ENCODE assay signal across 28 cellular contexts in the genomic region with DNA sequence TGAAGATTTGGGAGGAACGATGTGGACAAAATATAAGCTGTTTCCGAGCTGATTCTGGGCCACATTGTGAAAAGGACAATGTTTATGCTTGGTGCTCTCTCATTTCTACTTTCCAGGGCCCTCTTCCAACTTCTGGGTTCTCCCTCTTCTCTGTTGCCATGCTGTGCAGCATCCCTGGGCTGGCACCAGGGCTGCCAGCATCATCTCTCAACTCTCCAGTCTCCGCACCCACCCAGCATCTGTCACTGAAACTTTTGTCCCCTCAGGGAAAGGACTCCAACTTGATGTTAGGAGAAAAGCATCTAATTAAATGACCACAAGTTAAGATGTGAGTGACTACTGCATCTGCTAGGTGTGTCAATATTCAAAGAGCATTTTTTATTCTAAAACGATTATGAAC.
"Had no signal": no experiment of that assay in that cellular context is flagged by ENCODE, and none has a peak within 500 bp of the region (broad histone marks: within the 10 kb centered on the region; RNA-seq: fewer than 3 reads in every experiment).

No MANE protein-coding gene starts in this region.

- H3K27ac ChIP-seq: colonic mucosa, coronary artery, dorsolateral prefrontal cortex, epithelial cell of prostate, esophagus muscularis mucosa, esophagus squamous epithelium, foreskin keratinocyte, gastrocnemius medialis, gastroesophageal sphincter, heart left ventricle, heart right ventricle had no signal

- H3K4me1 ChIP-seq: colonic mucosa, esophagus muscularis mucosa, foreskin keratinocyte, gastrocnemius medialis, gastroesophageal sphincter, heart left ventricle, heart right ventricle had no signal

- FAIRE-seq: colon, endometrium, endothelial cell of umbilical vein, frontal cortex had no signal

- H3K27me3 ChIP-seq: colonic mucosa, esophagus muscularis mucosa, gastrocnemius medialis, gastroesophageal sphincter, heart left ventricle, heart right ventricle had no signal

- ATAC-seq: effector memory CD8-positive, alpha-beta T cell; esophagus mucosa; foreskin keratinocyte; gastrocnemius medialis; gastroesophageal sphincter; heart left ventricle; heart right ventricle had no signal

- H3K9me3 ChIP-seq: colonic mucosa, esophagus muscularis mucosa, esophagus squamous epithelium, gastrocnemius medialis, gastroesophageal sphincter, heart left ventricle, heart right ventricle had no signal

- H3K36me3 ChIP-seq: colonic mucosa, esophagus muscularis mucosa, esophagus squamous epithelium, gastrocnemius medialis, gastroesophageal sphincter, heart left ventricle had no signal

- H3K4me3 ChIP-seq: colonic mucosa, coronary artery, dorsolateral prefrontal cortex, esophagus muscularis mucosa, esophagus squamous epithelium, gastrocnemius medialis, gastroesophageal sphincter, heart left ventricle, heart right ventricle had no signal

- DNase-seq: colonic mucosa; cortex of kidney; dermis blood vessel endothelial cell; effector CD4-positive, alpha-beta T cell; effector CD8-positive, alpha-beta T cell; effector memory CD4-positive, alpha-beta T cell; effector memory CD8-positive, alpha-beta T cell; endodermal cell; erythroblast; esophagus squamous epithelium; foreskin fibroblast; foreskin keratinocyte; foreskin melanocyte; gastrocnemius medialis; glutamatergic neuron; head of caudate nucleus; heart left ventricle; heart right ventricle had no signal
